10 cellular contexts compared by ENCODE assay signal in the genomic region with DNA sequence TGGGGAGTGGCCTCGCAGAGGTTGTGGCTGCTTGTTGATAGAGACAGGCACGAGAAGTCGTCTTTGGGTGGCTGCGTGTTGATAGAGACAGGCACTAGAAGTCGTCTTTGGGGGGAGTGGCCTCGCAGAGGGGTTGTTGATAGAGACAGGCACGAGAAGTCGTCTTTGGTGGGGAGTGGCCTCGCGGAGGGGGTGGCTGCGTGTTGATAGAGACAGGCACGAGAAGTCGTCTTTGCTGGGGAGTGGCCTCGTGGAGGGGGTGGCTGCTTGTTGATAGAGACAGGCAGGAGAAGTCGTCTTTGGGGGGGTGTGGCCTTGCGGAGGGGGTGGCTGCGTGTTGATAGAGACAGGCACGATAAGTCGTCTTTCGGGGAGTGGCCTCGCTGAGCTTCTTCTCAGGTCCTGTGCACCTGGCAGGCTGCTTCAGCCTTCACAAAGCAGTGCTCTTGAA.
DNase-seq lines count a peak whose midpoint lies in the region; ATAC-seq and TF ChIP-seq lines count a peak whose summit lies in the region.
"Had no signal": no experiment of that assay in that cellular context is flagged by ENCODE, and none has a peak within 500 bp of the region (broad histone marks: within the 10 kb centered on the region; RNA-seq: fewer than 3 reads in every experiment).

No MANE protein-coding gene starts in this region.

- H3K4me2 ChIP-seq in Karpas-422 (ENCODE audit: low read depth, low read length, poor library complexity, severe bottlenecking) = no peak overlapping the region

- H3K9ac ChIP-seq in stomach smooth muscle (ENCODE audit: low read length in 2 of 2) (no peak overlapping the region), Karpas-422 (ENCODE audit: low read length) (no peak overlapping the region)

- H3K27me3 Mint-ChIP-seq in activated CD8-positive, alpha-beta T cell treated with anti-CD3 and anti-CD28 coated beads for 36 hours = no peaks in the 10 kb centered on the region
- H3K27me3 Mint-ChIP-seq in activated CD8-positive, alpha-beta T cell treated with anti-CD3 and anti-CD28 coated beads, Interleukin-2, amount 10 ng/mL, durations not matched to agents 7 days and 5 days (ENCODE audit: low read depth) = no peaks in the 10 kb centered on the region
- H3K27me3 Mint-ChIP-seq in activated naive CD8-positive, alpha-beta T cell treated with anti-CD3 and anti-CD28 coated beads, Interleukin-2, amount 50 U/mL, for 24 hours = no peaks in the 10 kb centered on the region
- peaks cover 1 to 4% (median 3%) of the 10 kb centered on the region in 3 donors for H3K27me3 Mint-ChIP-seq in immature natural killer cell (ENCODE audit: low read depth in 3 of 3)

- H3K9me3 ChIP-seq in stomach smooth muscle (ENCODE audit: control insufficient read depth in 2 of 2, low read length in 2 of 2) (no peaks in the 10 kb centered on the region), Karpas-422 (ENCODE audit: low read length) (no peaks in the 10 kb centered on the region)
- H3K9me3 ChIP-seq: pancreas had no signal

- H3K4me3 Mint-ChIP-seq in activated CD8-positive, alpha-beta T cell treated with anti-CD3 and anti-CD28 coated beads for 36 hours = peak overlapping the region; percentile 51
- no peak overlapping the region for H3K4me3 Mint-ChIP-seq in activated CD8-positive, alpha-beta T cell treated with anti-CD3 and anti-CD28 coated beads, Interleukin-2, amount 10 ng/mL, durations not matched to agents 7 days and 5 days
- peak overlapping the region; percentile 34 for H3K4me3 Mint-ChIP-seq in activated naive CD8-positive, alpha-beta T cell treated with anti-CD3 and anti-CD28 coated beads, Interleukin-2, amount 50 U/mL, for 24 hours
- peak overlapping the region; percentile 79 to 95 (median 84) for H3K4me3 Mint-ChIP-seq in immature natural killer cell

- H3K79me2 ChIP-seq in Karpas-422 (ENCODE audit: low read length) = peaks cover 9% of the 10 kb centered on the region; the same call in 1 of the 2 replicates

- no peak overlapping the region for H2AFZ ChIP-seq in Karpas-422 (ENCODE audit: low read length)

- H3K9me3 Mint-ChIP-seq in activated CD8-positive, alpha-beta T cell treated with anti-CD3 and anti-CD28 coated beads for 36 hours = peaks cover 4% of the 10 kb centered on the region
- peaks cover 5% of the 10 kb centered on the region for H3K9me3 Mint-ChIP-seq in activated CD8-positive, alpha-beta T cell treated with anti-CD3 and anti-CD28 coated beads, Interleukin-2, amount 10 ng/mL, durations not matched to agents 7 days and 5 days (ENCODE audit: insufficient read depth)
- H3K9me3 Mint-ChIP-seq in activated naive CD8-positive, alpha-beta T cell treated with anti-CD3 and anti-CD28 coated beads, Interleukin-2, amount 50 U/mL, for 24 hours = peaks cover 5% of the 10 kb centered on the region
- no peaks in the 10 kb centered on the region for H3K9me3 Mint-ChIP-seq in immature natural killer cell

- H3K27me3 ChIP-seq in stomach smooth muscle (ENCODE audit: control insufficient read depth in 1 of 2, insufficient read depth in 2 of 2, low read length in 2 of 2) = no peaks in the 10 kb centered on the region
- H3K27me3 ChIP-seq in Karpas-422 (ENCODE audit: low read length) = no peaks in the 10 kb centered on the region
- H3K27me3 ChIP-seq: pancreas had no signal

- POLR2A ChIA-PET in activated CD8-positive, alpha-beta T cell treated with anti-CD3 and anti-CD28 coated beads for 36 hours (lab: Charles Lee) = interaction anchor here (0.6 kb wide), 1 partner anchor 1023 kb away, joined by 4 read pairs; no protein-coding TSS in a partner anchor
- POLR2A ChIA-PET in activated CD8-positive, alpha-beta T cell treated with anti-CD3 and anti-CD28 coated beads, Interleukin-2, amount 10 ng/mL, durations not matched to agents 7 days and 5 days (lab: Charles Lee) = no interaction called here

- no peaks in the 10 kb centered on the region for H3K9me2 ChIP-seq in Karpas-422 (replicated peaks; ENCODE audit: insufficient read depth, low read length)

- H3K4me1 Mint-ChIP-seq in activated CD8-positive, alpha-beta T cell treated with anti-CD3 and anti-CD28 coated beads for 36 hours (ENCODE audit: low read depth) = peaks cover 37% of the 10 kb centered on the region
- peaks cover 7% of the 10 kb centered on the region for H3K4me1 Mint-ChIP-seq in activated CD8-positive, alpha-beta T cell treated with anti-CD3 and anti-CD28 coated beads, Interleukin-2, amount 10 ng/mL, durations not matched to agents 7 days and 5 days (ENCODE audit: low read depth)
- peaks cover 36% of the 10 kb centered on the region for H3K4me1 Mint-ChIP-seq in activated naive CD8-positive, alpha-beta T cell treated with anti-CD3 and anti-CD28 coated beads, Interleukin-2, amount 50 U/mL, for 24 hours
- peaks cover 38 to 61% of the 10 kb centered on the region in 2 donors for H3K4me1 Mint-ChIP-seq in immature natural killer cell

- peak overlapping the region; percentile 28 for H3K27ac Mint-ChIP-seq in activated CD8-positive, alpha-beta T cell treated with anti-CD3 and anti-CD28 coated beads for 36 hours
- H3K27ac Mint-ChIP-seq in activated CD8-positive, alpha-beta T cell treated with anti-CD3 and anti-CD28 coated beads, Interleukin-2, amount 10 ng/mL, durations not matched to agents 7 days and 5 days = no peak overlapping the region
- H3K27ac Mint-ChIP-seq in activated naive CD8-positive, alpha-beta T cell treated with anti-CD3 and anti-CD28 coated beads, Interleukin-2, amount 50 U/mL, for 24 hours = no peak overlapping the region
- H3K27ac Mint-ChIP-seq in immature natural killer cell = peak overlapping the region; percentile 61 to 90 (median 78)

- no peak for DNase-seq in activated CD8-positive, alpha-beta T cell treated with anti-CD3 and anti-CD28 coated beads for 36 hours
- DNase-seq in activated CD8-positive, alpha-beta T cell treated with anti-CD3 and anti-CD28 coated beads, Interleukin-2, amount 10 ng/mL, durations not matched to agents 7 days and 5 days = no peak
- DNase-seq in activated naive CD8-positive, alpha-beta T cell treated with anti-CD3 and anti-CD28 coated beads, Interleukin-2, amount 50 U/mL, for 24 hours = no peak
- DNase-seq in immature natural killer cell = peak in 1 of 3 donors; percentile 19
- no peak for DNase-seq in Karpas-422
- DNase-seq: NCI-H774, pancreas had no signal

- no peaks in the 10 kb centered on the region for H4K20me1 ChIP-seq in Karpas-422 (ENCODE audit: insufficient read depth, low read depth, low read length)

- no peak for TF ChIP-seq CTCF in activated CD8-positive, alpha-beta T cell treated with anti-CD3 and anti-CD28 coated beads for 36 hours (IDR thresholded peaks at IDR 0.05)

- CTCF ChIA-PET in activated CD8-positive, alpha-beta T cell treated with anti-CD3 and anti-CD28 coated beads for 36 hours (lab: Charles Lee) = no interaction called here
- CTCF ChIA-PET in activated CD8-positive, alpha-beta T cell treated with anti-CD3 and anti-CD28 coated beads, Interleukin-2, amount 10 ng/mL, durations not matched to agents 7 days and 5 days (lab: Charles Lee) = no interaction called here

- peaks cover 14% of the 10 kb centered on the region for H3K36me3 Mint-ChIP-seq in activated CD8-positive, alpha-beta T cell treated with anti-CD3 and anti-CD28 coated beads for 36 hours (ENCODE audit: low read depth)
- H3K36me3 Mint-ChIP-seq in activated CD8-positive, alpha-beta T cell treated with anti-CD3 and anti-CD28 coated beads, Interleukin-2, amount 10 ng/mL, durations not matched to agents 7 days and 5 days (ENCODE audit: low read depth) = peaks cover 20% of the 10 kb centered on the region
- peaks cover 23% of the 10 kb centered on the region for H3K36me3 Mint-ChIP-seq in activated naive CD8-positive, alpha-beta T cell treated with anti-CD3 and anti-CD28 coated beads, Interleukin-2, amount 50 U/mL, for 24 hours (ENCODE audit: low read depth)
- peaks cover 0 to 5% (median 0%) of the 10 kb centered on the region in 3 donors for H3K36me3 Mint-ChIP-seq in immature natural killer cell

- no peaks in the 10 kb centered on the region for H3K36me3 ChIP-seq in stomach smooth muscle (ENCODE audit: control insufficient read depth in 2 of 2, insufficient read depth in 2 of 2, low read length in 2 of 2)
- no peaks in the 10 kb centered on the region for H3K36me3 ChIP-seq in Karpas-422 (ENCODE audit: insufficient read depth, low read length)
- H3K36me3 ChIP-seq: pancreas had no signal

- ATAC-seq in activated CD8-positive, alpha-beta T cell treated with anti-CD3 and anti-CD28 coated beads for 36 hours = peak; percentile 30
- no peak for ATAC-seq in activated CD8-positive, alpha-beta T cell treated with anti-CD3 and anti-CD28 coated beads, Interleukin-2, amount 10 ng/mL, durations not matched to agents 7 days and 5 days
- no peak for ATAC-seq in activated naive CD8-positive, alpha-beta T cell treated with anti-CD3 and anti-CD28 coated beads, Interleukin-2, amount 50 U/mL, for 24 hours
- ATAC-seq in GM18907 (IDR thresholded peaks at IDR 0.05; ENCODE audit: unreplicated experiment) (no peak), HG03196 (IDR thresholded peaks at IDR 0.05; ENCODE audit: unreplicated experiment) (no peak)

- H3K27ac ChIP-seq in stomach smooth muscle (ENCODE audit: low read length) (no peak overlapping the region), Karpas-422 (ENCODE audit: low read length) (no peak overlapping the region)
- H3K27ac ChIP-seq: pancreas had no signal

- peaks cover 9% of the 10 kb centered on the region for H3K4me1 ChIP-seq in stomach smooth muscle (ENCODE audit: control insufficient read depth, insufficient read depth, low read length)
- H3K4me1 ChIP-seq in Karpas-422 (ENCODE audit: low read length) = peaks cover 20% of the 10 kb centered on the region

- intact Hi-C loops in activated CD8-positive, alpha-beta T cell treated with anti-CD3 and anti-CD28 coated beads for 36 hours (cut with micrococcal nuclease) = no loop called here

- peak overlapping the region; percentile 69 to 74 for H3K4me3 ChIP-seq in stomach smooth muscle (ENCODE audit: low read length in 2 of 2)
- H3K4me3 ChIP-seq in Karpas-422 (ENCODE audit: low read length) = no peak overlapping the region

Comparison
In these comparisons a context has a peak if more than half of its experiments do, and no peak if none do; other contexts are left out.
1. H3K27ac Mint-ChIP-seq: peak in activated CD8-positive, alpha-beta T cell treated with anti-CD3 and anti-CD28 coated beads for 36 hours (single experiment) and immature natural killer cell (6 of 6); none in activated CD8-positive, alpha-beta T cell treated with anti-CD3 and anti-CD28 coated beads, Interleukin-2, amount 10 ng/mL, durations not matched to agents 7 days and 5 days (single experiment) and activated naive CD8-positive, alpha-beta T cell treated with anti-CD3 and anti-CD28 coated beads, Interleukin-2, amount 50 U/mL, for 24 hours (single experiment).